Comparison of ENCODE assay signal across 10 cellular contexts in genomic region chr2:42923632-42924425, GRCh38.
DNase-seq lines count a peak whose midpoint lies in the region; FAIRE-seq and TF ChIP-seq lines count a peak whose summit lies in the region.
"Had no signal": no experiment of that assay in that cellular context is flagged by ENCODE, and none has a peak within 500 bp of the region (broad histone marks: within the 10 kb centered on the region; RNA-seq: fewer than 3 reads in every experiment).

No MANE protein-coding gene starts in this region.

- FAIRE-seq in endothelial cell of umbilical vein (lab: Jason Lieb, UNC) = peak; percentile 75

- no peak for TF ChIP-seq CTCF in endothelial cell of umbilical vein (IDR thresholded peaks at IDR 0.05; ENCODE audit: extremely low read depth in 1 of 2, insufficient read depth in 1 of 2, low read depth in 1 of 2, low read length in 2 of 2)
- no peak for TF ChIP-seq CTCF in transverse colon (IDR thresholded peaks at IDR 0.05)

- H3K9me3 ChIP-seq in SJSA1 (replicated peaks) (no peaks in the 10 kb centered on the region), endothelial cell of umbilical vein (replicated peaks; ENCODE audit: control insufficient read depth, insufficient read depth, low read length) (no peaks in the 10 kb centered on the region), muscle layer of colon (ENCODE audit: low read length) (no peaks in the 10 kb centered on the region), transverse colon (no peaks in the 10 kb centered on the region)

- no peaks in the 10 kb centered on the region for H4K20me1 ChIP-seq in endothelial cell of umbilical vein (replicated peaks; ENCODE audit: control insufficient read depth, extremely low read depth, insufficient read depth, low read length)

- no peak for TF ChIP-seq EP300 in transverse colon (IDR thresholded peaks at IDR 0.05; ENCODE audit: low read depth)

- no peaks in the 10 kb centered on the region for H3K36me3 Mint-ChIP-seq in activated CD4-positive, alpha-beta T cell treated with anti-CD3 and anti-CD28 coated beads, Interleukin-2, amount 10 ng/mL, durations not matched to agents 7 days and 5 days (ENCODE audit: low read depth)
- H3K36me3 Mint-ChIP-seq: activated naive CD4-positive, alpha-beta T cell treated with anti-CD3 and anti-CD28 coated beads, Interleukin-2, amount 50 U/mL, for 24 hours had no signal

- H3K4me3 ChIP-seq in SJSA1 = no peak overlapping the region
- no peak overlapping the region for H3K4me3 ChIP-seq in endothelial cell of umbilical vein (replicated peaks in 1 of 3; ENCODE audit: insufficient read depth in 1 of 3, low read depth in 1 of 3, low read length in 3 of 3)
- H3K4me3 ChIP-seq in muscle layer of colon (ENCODE audit: low read depth in 1 of 2, low read length in 2 of 2) = peak overlapping the region in 1 of 2 donors; percentile 1
- H3K4me3 ChIP-seq in transverse colon = no peak overlapping the region

- H3K27ac Mint-ChIP-seq in activated CD4-positive, alpha-beta T cell treated with anti-CD3 and anti-CD28 coated beads, Interleukin-2, amount 10 ng/mL, durations not matched to agents 7 days and 5 days = no peak overlapping the region
- H3K27ac Mint-ChIP-seq: activated naive CD4-positive, alpha-beta T cell treated with anti-CD3 and anti-CD28 coated beads, Interleukin-2, amount 50 U/mL, for 24 hours had no signal

- no peaks in the 10 kb centered on the region for H3K27me3 Mint-ChIP-seq in activated CD4-positive, alpha-beta T cell treated with anti-CD3 and anti-CD28 coated beads, Interleukin-2, amount 10 ng/mL, durations not matched to agents 7 days and 5 days
- H3K27me3 Mint-ChIP-seq: activated naive CD4-positive, alpha-beta T cell treated with anti-CD3 and anti-CD28 coated beads, Interleukin-2, amount 50 U/mL, for 24 hours had no signal

- peak overlapping the region; percentile 3 for H3K4me2 ChIP-seq in endothelial cell of umbilical vein (ENCODE audit: insufficient read depth, low read length)

- H3K4me3 Mint-ChIP-seq in activated CD4-positive, alpha-beta T cell treated with anti-CD3 and anti-CD28 coated beads, Interleukin-2, amount 10 ng/mL, durations not matched to agents 7 days and 5 days = no peak overlapping the region
- H3K4me3 Mint-ChIP-seq: activated naive CD4-positive, alpha-beta T cell treated with anti-CD3 and anti-CD28 coated beads, Interleukin-2, amount 50 U/mL, for 24 hours had no signal

- CTCF ChIA-PET in endothelial cell of umbilical vein (lab: Charles Lee) = interaction anchor here (2.4 kb wide), 1 partner anchor 44 kb away, joined by 10 read pairs; no protein-coding TSS in a partner anchor
- CTCF ChIA-PET in activated CD4-positive, alpha-beta T cell treated with anti-CD3 and anti-CD28 coated beads, Interleukin-2, amount 10 ng/mL, durations not matched to agents 7 days and 5 days (lab: Charles Lee) = interaction anchor here (0.6 to 1.4 kb wide), 3 partner anchors 12 to 1852 kb away, joined by 3 read pairs; no protein-coding TSS in a partner anchor

- WGBS in transverse colon (ENCODE audit: low coverage in 1 of 2), 2 donors = 56 to 94% methylated on average over 3 to 4 of the region's 4 CpGs

- H3K9me1 ChIP-seq in endothelial cell of umbilical vein (replicated peaks; ENCODE audit: control insufficient read depth, extremely low read depth, insufficient read depth, low read length) = no peaks in the 10 kb centered on the region

- intact Hi-C loops in endothelial cell of umbilical vein (cut with micrococcal nuclease) (loop anchor here (1.0 kb wide), 2 partner anchors 44 to 65 kb away; no protein-coding TSS in a partner anchor), transverse colon (cut with DNase I; ENCODE audit: low total_unique reads) (loop anchor here (10.0 kb wide), 1 partner anchor 89 kb away; no protein-coding TSS in a partner anchor)

- in situ Hi-C loops in transverse colon (cut with MboI; ENCODE audit: low pct_ligation_motif_present in 1 of 4, low pct_unique_long_range_greater_than_20kb in 1 of 4, low sequenced_read_pairs in 3 of 4) = no loop called here

- H2AFZ ChIP-seq in endothelial cell of umbilical vein (ENCODE audit: low read depth, low read length) = peak overlapping the region; percentile 43

- no peak for TF ChIP-seq POLR2A in endothelial cell of umbilical vein (IDR thresholded peaks at IDR 0.05; ENCODE audit: low read depth, low read length)
- TF ChIP-seq POLR2A in transverse colon (IDR thresholded peaks at IDR 0.05) = no peak

- no peaks in the 10 kb centered on the region for H3K36me3 ChIP-seq in SJSA1
- H3K36me3 ChIP-seq in endothelial cell of umbilical vein (ENCODE audit: control insufficient read depth in 2 of 2, extremely low read depth in 1 of 2, insufficient read depth in 2 of 2, low read length in 2 of 2) = no peaks in the 10 kb centered on the region
- no peaks in the 10 kb centered on the region for H3K36me3 ChIP-seq in muscle layer of colon (ENCODE audit: insufficient read depth, low read length)
- no peaks in the 10 kb centered on the region for H3K36me3 ChIP-seq in transverse colon

- no peaks in the 10 kb centered on the region for H3K79me2 ChIP-seq in endothelial cell of umbilical vein (ENCODE audit: control insufficient read depth, insufficient read depth, low read length)

- peaks cover 65% of the 10 kb centered on the region for H3K4me1 ChIP-seq in SJSA1 (replicated peaks)
- peaks cover 49% of the 10 kb centered on the region for H3K4me1 ChIP-seq in endothelial cell of umbilical vein (ENCODE audit: control insufficient read depth, extremely low read depth, insufficient read depth, low read length)
- H3K4me1 ChIP-seq in muscle layer of colon (ENCODE audit: insufficient read depth, low read length) = peaks cover 71% of the 10 kb centered on the region
- peaks cover 57 to 72% (median 64%) of the 10 kb centered on the region in 4 donors for H3K4me1 ChIP-seq in transverse colon

- dilution Hi-C loops in endothelial cell of umbilical vein (cut with MboI; ENCODE audit: extremely low pct_ligation_motif_present, low sequenced_read_pairs) = no loop called here

- H3K9me3 Mint-ChIP-seq in activated CD4-positive, alpha-beta T cell treated with anti-CD3 and anti-CD28 coated beads, Interleukin-2, amount 10 ng/mL, durations not matched to agents 7 days and 5 days = no peaks in the 10 kb centered on the region
- H3K9me3 Mint-ChIP-seq: activated naive CD4-positive, alpha-beta T cell treated with anti-CD3 and anti-CD28 coated beads, Interleukin-2, amount 50 U/mL, for 24 hours had no signal

- H3K9ac ChIP-seq in endothelial cell of umbilical vein (replicated peaks; ENCODE audit: extremely low read depth, insufficient read depth, low read length) (peak overlapping the region; percentile 63), muscle layer of colon (ENCODE audit: low read length) (peak overlapping the region; percentile 4)

- H3K27ac ChIP-seq in SJSA1 = peak overlapping the region; percentile 96
- peak overlapping the region; percentile 91 for H3K27ac ChIP-seq in endothelial cell of umbilical vein (ENCODE audit: insufficient read depth, low read depth, low read length)
- H3K27ac ChIP-seq in muscle layer of colon (ENCODE audit: low read depth, low read length) = peak overlapping the region; percentile 87
- H3K27ac ChIP-seq in transverse colon = peak overlapping the region; percentile 87 to 92 (median 88)

- H3K27me3 ChIP-seq in SJSA1 (replicated peaks) (no peaks in the 10 kb centered on the region), endothelial cell of umbilical vein (ENCODE audit: control insufficient read depth in 2 of 2, insufficient read depth in 2 of 2, low read length in 2 of 2) (no peaks in the 10 kb centered on the region), muscle layer of colon (ENCODE audit: control insufficient read depth in 1 of 2, insufficient read depth in 2 of 2, low read length in 2 of 2) (no peaks in the 10 kb centered on the region), transverse colon (no peaks in the 10 kb centered on the region)

- no peak for DNase-seq in SJSA1 (ENCODE audit: low read depth in 1 of 2, low spot score in 2 of 2)
- DNase-seq in endothelial cell of umbilical vein (ENCODE audit: low read depth, low spot score) = no peak
- DNase-seq in transverse colon = no peak
- no peak for DNase-seq in activated CD4-positive, alpha-beta T cell treated with anti-CD3 and anti-CD28 coated beads, Interleukin-2, amount 10 ng/mL, durations not matched to agents 7 days and 5 days
- DNase-seq in retina = no peak
- DNase-seq in NCI-H2107 (lab: John Stamatoyannopoulos, UW) = no peak
- DNase-seq: NCI-H2227 treated with DMSO at 0.1 percent for 48 hours; stimulated activated CD4-positive, alpha-beta T cell treated with anti-CD3 and anti-CD28 coated beads, Interleukin-1b, Interleukin-23, amount 100 ng/mL, for 48 hours had no signal

- H3K4me1 Mint-ChIP-seq in activated CD4-positive, alpha-beta T cell treated with anti-CD3 and anti-CD28 coated beads, Interleukin-2, amount 10 ng/mL, durations not matched to agents 7 days and 5 days = no peaks in the 10 kb centered on the region
- H3K4me1 Mint-ChIP-seq: activated naive CD4-positive, alpha-beta T cell treated with anti-CD3 and anti-CD28 coated beads, Interleukin-2, amount 50 U/mL, for 24 hours had no signal

- BruUV-seq in endothelial cell of umbilical vein (replicated peaks; lab: Mats Ljungman, UMichigan) = no TSS peak

- POLR2A ChIA-PET in endothelial cell of umbilical vein (lab: Charles Lee) = no interaction called here
- POLR2A ChIA-PET in activated CD4-positive, alpha-beta T cell treated with anti-CD3 and anti-CD28 coated beads, Interleukin-2, amount 10 ng/mL, durations not matched to agents 7 days and 5 days (lab: Charles Lee) = no interaction called here

TF ChIP-seq in endothelial cell of umbilical vein, 7 proteins besides CTCF, POLR2A, EP300 and RAD21:
- peak; percentile 5 for TF ChIP-seq POLR2AphosphoS5 (IDR thresholded peaks at IDR 0.05; ENCODE audit: insufficient read depth, low read depth, low read length)
- TF ChIP-seq JUN (IDR thresholded peaks at IDR 0.05; ENCODE audit: borderline replicate concordance, insufficient read depth, insufficient read length, low read depth) = no peak
